21 cellular contexts compared by ENCODE assay signal in genomic region chr3:129746629-129747028, GRCh38.
A peak's percentile ranks its signal among the peaks of the same experiment; 100 is the strongest.
DNase-seq lines count a peak whose midpoint lies in the region; ATAC-seq, FAIRE-seq and TF ChIP-seq lines count a peak whose summit lies in the region.
"Had no signal": no experiment of that assay in that cellular context is flagged by ENCODE, and none has a peak within 500 bp of the region (broad histone marks: within the 10 kb centered on the region; RNA-seq: fewer than 3 reads in every experiment).

No MANE protein-coding gene starts in this region.

- no peak overlapping the region for H3K4me2 ChIP-seq in HepG2 (ENCODE audit: low read depth, low read length)
- H3K4me2 ChIP-seq: BLaER1, SK-N-SH had no signal

- no peak for TF ChIP-seq EP300 in HepG2 (IDR thresholded peaks at IDR 0.05; ENCODE audit: low read depth in 2 of 2, low read length in 2 of 2)
- TF ChIP-seq EP300 in HepG2 (CRISPR knock-in tag; IDR thresholded peaks at IDR 0.05; ENCODE audit: borderline replicate concordance), result no peak

- H3K27ac ChIP-seq in SK-N-MC, result peak overlapping the region; percentile 1; the same call in 1 of the 2 replicates
- H3K27ac ChIP-seq in HepG2 (ENCODE audit: extremely low read length, insufficient read depth, low read length), result no peak overlapping the region
- H3K27ac ChIP-seq: BLaER1 had no signal

- TF ChIP-seq RAD21 in HepG2 (CRISPR knock-in tag; IDR thresholded peaks at IDR 0.05), result no peak

- H3K36me3 ChIP-seq in SK-N-MC (ENCODE audit: insufficient read depth, low read length) (no peaks in the 10 kb centered on the region), HepG2 (replicated peaks in 1 of 2; ENCODE audit: control insufficient read depth in 1 of 2, insufficient read depth in 2 of 2, low read length in 2 of 2) (no peaks in the 10 kb centered on the region)
- H3K36me3 ChIP-seq: BLaER1 had no signal

- FAIRE-seq in GM12891 (lab: Jason Lieb, UNC), result peak; percentile 50
- peak; percentile 11 for FAIRE-seq in GM19239 (lab: Jason Lieb, UNC)
- FAIRE-seq in HepG2 (lab: Jason Lieb, UNC), result no peak
- FAIRE-seq: GM12878 had no signal

- no peaks in the 10 kb centered on the region for H3K9me3 ChIP-seq in SK-N-MC (ENCODE audit: low read depth, low read length)
- no peaks in the 10 kb centered on the region for H3K9me3 ChIP-seq in HepG2 (ENCODE audit: low read length)
- H3K9me3 ChIP-seq: BLaER1, Caco-2, SK-N-SH had no signal

- CTCF ChIA-PET in HepG2 (lab: Yijun Ruan, JAX; ENCODE audit: low intra/inter-chr PET ratio, low total read pairs), result no interaction called here

- H3K27me3 ChIP-seq in HepG2 (ENCODE audit: control insufficient read depth in 1 of 2, insufficient read depth in 2 of 2, low read length in 2 of 2), result no peaks in the 10 kb centered on the region
- H3K27me3 ChIP-seq: BLaER1 had no signal

- no peak for DNase-seq in GM12891 (ENCODE audit: insufficient read length, low spot score)
- no peak for DNase-seq in GM19239 (ENCODE audit: insufficient read length, low spot score)
- DNase-seq in SK-N-MC (ENCODE audit: low read depth, low spot score), result no peak
- no peak for DNase-seq in HepG2 (ENCODE audit: low spot score)
- DNase-seq in HuH-7 (ENCODE audit: low spot score), result no peak
- no peak for DNase-seq in MV-4-11 (lab: John Stamatoyannopoulos, UW)
- DNase-seq in foreskin melanocyte, result no peak
- DNase-seq: Caco-2; CD4-positive, alpha-beta T cell; DND-41; MM.1S; NCI-H1092 treated with DMSO at 0.1 percent for 48 hours; NCI-H146; NCI-H2029; NCI-H345; NCI-H526; SHP77; SK-N-SH had no signal

- no peaks in the 10 kb centered on the region for H4K20me1 ChIP-seq in HepG2 (ENCODE audit: insufficient read depth, low read length)

- TF ChIP-seq POLR2A in GM12891 (IDR thresholded peaks at IDR 0.05; ENCODE audit: low read depth, low read length), result no peak
- TF ChIP-seq POLR2A in HepG2 (IDR thresholded peaks at IDR 0.05; ENCODE audit: insufficient read depth in 1 of 2, low read depth in 2 of 2, low read length in 2 of 2), result no peak

- ATAC-seq in HepG2 (no peak), GM19467 (IDR thresholded peaks at IDR 0.05; ENCODE audit: unreplicated experiment) (no peak)
- ATAC-seq: GM12878 had no signal

- no TSS peak for BruUV-seq in HepG2 (replicated peaks; lab: Mats Ljungman, UMichigan)

- H3K9ac ChIP-seq in SK-N-MC (ENCODE audit: insufficient read length), result no peak overlapping the region
- no peak overlapping the region for H3K9ac ChIP-seq in HepG2 (ENCODE audit: insufficient read depth, low read depth, low read length)
- H3K9ac ChIP-seq: BLaER1, SK-N-SH had no signal

- H3K4me3 ChIP-seq in SK-N-MC, result 0 out of 2 replicates have a peak overlapping the region, but pooled peaks have one; percentile 1
- H3K4me3 ChIP-seq in HepG2 (replicated peaks in 1 of 3; ENCODE audit: insufficient read depth in 1 of 3, low read depth in 2 of 3, low read length in 3 of 3), result no peak overlapping the region
- H3K4me3 ChIP-seq: BLaER1, GM12878 had no signal

- no peak for TF ChIP-seq CTCF in HepG2 (CRISPR knock-in tag; IDR thresholded peaks at IDR 0.05)

- in situ Hi-C loops in HepG2 (cut with HindIII; ENCODE audit: extremely low pct_ligation_motif_present, low pct_unique_long_range_greater_than_20kb), result no loop called here

- intact Hi-C loops in HepG2 (cut with micrococcal nuclease; ENCODE audit: unreplicated experiment), result no loop called here

- no peak overlapping the region for H2AFZ ChIP-seq in HepG2 (ENCODE audit: low read length)

- POLR2A ChIA-PET in HepG2 (lab: Yijun Ruan, JAX), result no interaction called here

- no peaks in the 10 kb centered on the region for H3K4me1 ChIP-seq in HepG2 (ENCODE audit: insufficient read depth, low read length)

- H3K79me2 ChIP-seq in HepG2 (ENCODE audit: insufficient read depth, low read length), result no peaks in the 10 kb centered on the region

TF ChIP-seq in GM12891, 5 proteins besides CTCF, POLR2A, EP300 and RAD21:
- TF ChIP-seq TAF1 (IDR thresholded peaks at IDR 0.05; ENCODE audit: low read depth, low read length) (no peak), POU2F2 (IDR thresholded peaks at IDR 0.05; ENCODE audit: low read depth, low read length) (no peak), POLR2AphosphoS5 (IDR thresholded peaks at IDR 0.05; ENCODE audit: low read depth, low read length) (no peak), PAX5 (IDR thresholded peaks at IDR 0.05; ENCODE audit: insufficient read depth, low read length, severe bottlenecking) (no peak), SPI1 (IDR thresholded peaks at IDR 0.05; ENCODE audit: low read depth, low read length) (no peak)

TF ChIP-seq in HepG2, 621 proteins besides CTCF, POLR2A, EP300 and RAD21:
- TF ChIP-seq CEBPG (CRISPR knock-in tag; IDR thresholded peaks at IDR 0.05) (0 out of 2 replicates have a peak, but pooled peaks have one; percentile 7), BCL6 (CRISPR knock-in tag; IDR thresholded peaks at IDR 0.05) (no peak), CBX5 (CRISPR knock-in tag; IDR thresholded peaks at IDR 0.05; ENCODE audit: borderline replicate concordance) (no peak), ZNF512B (CRISPR knock-in tag; IDR thresholded peaks at IDR 0.05; ENCODE audit: borderline replicate concordance) (no peak), TEAD3 (CRISPR knock-in tag; optimal IDR thresholded peaks at IDR 0.05; ENCODE audit: borderline replicate concordance) (no peak)
TF ChIP-seq in HepG2: peak in this region for 1.
